ENCODE assay signal across 8 cellular contexts in genomic region chr7:65006094-65006992, GRCh38. TPM values are rescaled to one million over a fixed set of nuclear protein-coding genes. Genes with fewer than 3 reads are reported as not detected.
DNase-seq lines count a peak whose midpoint lies in the region; ATAC-seq and TF ChIP-seq lines count a peak whose summit lies in the region.

Gene ERV3-1 (minus strand): TSS chr7:65006687. CDS start chr7:64993026, 13,661 bp downstream.

- intact Hi-C loops in colonic mucosa (cut with DNase I) = loop anchor here (10.0 kb wide), 2 partner anchors 102 to 1102 kb away; partner anchors contain the start of gene ZNF273

- TF ChIP-seq CTCF in colonic mucosa (IDR thresholded peaks at IDR 0.05) = no peak

- TF ChIP-seq POLR2A in GM19099 (IDR thresholded peaks at IDR 0.05; ENCODE audit: extremely low read depth, insufficient read length, low read depth) = peak; percentile 95

- H3K27me3 ChIP-seq in colonic mucosa (no peaks in the 10 kb centered on the region), layer of hippocampus (ENCODE audit: control insufficient read depth, insufficient read depth, low read length) (no peaks in the 10 kb centered on the region)

- H3K27ac ChIP-seq in colonic mucosa = peak within 1 kb of the TSS; percentile 59
- peak within 1 kb of the TSS; percentile 79 for H3K27ac ChIP-seq in layer of hippocampus (ENCODE audit: low read depth, low read length)

- no peaks in the 10 kb centered on the region for H3K36me3 ChIP-seq in colonic mucosa

- H3K9ac ChIP-seq in colonic mucosa (ENCODE audit: low read depth in 2 of 2, low read length in 2 of 2) = peak within 1 kb of the TSS; percentile 65 to 77

- H3K4me1 ChIP-seq in colonic mucosa = no peaks in the 10 kb centered on the region

- ATAC-seq in HG03432 (IDR thresholded peaks at IDR 0.05; ENCODE audit: unreplicated experiment) = peak; percentile 100

- H3K4me3 ChIP-seq in colonic mucosa = peak within 1 kb of the TSS; percentile 61

- H3K9me3 ChIP-seq in colonic mucosa = no peaks in the 10 kb centered on the region

- DNase-seq in AML-193 (lab: John Stamatoyannopoulos, UW) = peak; percentile 92
- DNase-seq in NCI-H524 (lab: John Stamatoyannopoulos, UW) = peak; percentile 92 to 96
- DNase-seq in activated CD4-positive, alpha-beta T cell treated with anti-CD3 and anti-CD28 coated beads for 4 hours = peak; percentile 91 to 92
- peak; percentile 96 for DNase-seq in colonic mucosa
- DNase-seq in stimulated activated CD4-positive, alpha-beta T cell treated with anti-CD3 and anti-CD28 coated beads, Interleukin-1b, Interleukin-23, amount 100 ng/mL, for 4 hours (ENCODE audit: low read depth in 2 of 2) = peak; percentile 76 to 87

RNA-seq across cellular contexts. Expression of gene ERV3-1, which starts in this region (rescaled TPM):
- 1 to 10 TPM; 5.5 to 7.7 TPM for total RNA-seq in colonic mucosa

Comparison
In these comparisons a context has a peak if more than half of its experiments do, and no peak if none do; other contexts are left out.
1. Peak in every context shown above with its lines: DNase-seq, ATAC-seq, H3K4me3 ChIP-seq and H3K27ac ChIP-seq.